8 cellular contexts compared by ENCODE assay signal in genomic region chr4:148286043-148286442, GRCh38.
"Had no signal": no experiment of that assay in that cellular context is flagged by ENCODE, and none has a peak within 500 bp of the region (broad histone marks: within the 10 kb centered on the region; RNA-seq: fewer than 3 reads in every experiment).

No MANE protein-coding gene starts in this region.

- H3K27me3 Mint-ChIP-seq: IgD-negative memory B cell had no signal

- H3K9ac ChIP-seq: GM23248 had no signal

- H3K9me3 ChIP-seq: HAP-1 had no signal

- H3K4me1 ChIP-seq: HAP-1 had no signal

- ATAC-seq: HCT116, HepG2 had no signal

- H3K36me3 ChIP-seq: HAP-1 had no signal

- H3K27ac Mint-ChIP-seq: IgD-negative memory B cell had no signal

- H3K27ac ChIP-seq: GM23248, HL-60 had no signal

- H3K4me3 ChIP-seq: GM23248, HAP-1 had no signal

- H3K36me3 Mint-ChIP-seq: IgD-negative memory B cell had no signal

- H3K4me3 Mint-ChIP-seq: IgD-negative memory B cell had no signal

- DNase-seq: GM23248, GOT3, H7 had no signal
